22 cellular contexts compared by ENCODE assay signal in genomic region chr10:47415520-47416304, GRCh38. TPM values are rescaled to one million over a fixed set of nuclear protein-coding genes. Genes with fewer than 3 reads are reported as not detected.
"Had no signal": no experiment of that assay in that cellular context is flagged by ENCODE, and none has a peak within 500 bp of the region (broad histone marks: within the 10 kb centered on the region; RNA-seq: fewer than 3 reads in every experiment).

No MANE protein-coding gene starts in this region.

- ATAC-seq: activated CD4-positive, CD25-positive, alpha-beta regulatory T cell treated with anti-CD3 and anti-CD28 coated beads, Interleukin-2, amount 50 U/mL, for 24 hours; esophagus mucosa; left lung; mucosa of descending colon; right cardiac atrium had no signal

- H3K36me3 ChIP-seq: adrenal gland, heart right ventricle, left lung, prostate gland, SJCRH30, tibial artery, uterus had no signal

- H3K27ac Mint-ChIP-seq: activated naive CD4-positive, alpha-beta T cell treated with anti-CD3 and anti-CD28 coated beads, Interleukin-2, amount 10 ng/mL, durations not matched to agents 7 days and 5 days; dendritic cell treated with granulocyte-macrophage colony-stimulating factor and Interleukin-4, amounts not matched to agents 40 ng/mL and 50 ng/mL, for 4 days; naive B cell had no signal

- H3K27me3 ChIP-seq: adrenal gland, heart right ventricle, left lung, SJCRH30, tibial artery, uterus had no signal

- H3K4me1 Mint-ChIP-seq: activated naive CD4-positive, alpha-beta T cell treated with anti-CD3 and anti-CD28 coated beads, Interleukin-2, amount 10 ng/mL, durations not matched to agents 7 days and 5 days; naive B cell had no signal

- DNase-seq: activated CD4-positive, alpha-beta T cell treated with anti-CD3 and anti-CD28 coated beads, Interleukin-2, amount 50 U/mL, for 48 hours; activated CD8-positive, alpha-beta memory T cell treated with anti-CD3 and anti-CD28 coated beads, Interleukin-2, amount 50 U/mL, for 4 hours; activated naive CD4-positive, alpha-beta T cell treated with anti-CD3 and anti-CD28 coated beads, Interleukin-2, amount 10 ng/mL, durations not matched to agents 7 days and 5 days; adrenal gland; effector CD8-positive, alpha-beta T cell; heart right ventricle; mucosa of descending colon; naive B cell; SJCRH30; stimulated activated CD4-positive, alpha-beta T cell treated with anti-CD3 and anti-CD28 coated beads, Interleukin-4, amount 100 ng/mL, for 24 hours; stimulated activated naive CD4-positive, alpha-beta T cell; uterus had no signal

- H3K4me1 ChIP-seq: adrenal gland, heart right ventricle, left lung, prostate gland, SJCRH30, tibial artery, uterus had no signal

- H3K9me3 ChIP-seq: adrenal gland, heart right ventricle, left lung, mucosa of descending colon, prostate gland, SJCRH30, tibial artery, uterus had no signal

- H3K9me3 Mint-ChIP-seq: activated naive CD4-positive, alpha-beta T cell treated with anti-CD3 and anti-CD28 coated beads, Interleukin-2, amount 10 ng/mL, durations not matched to agents 7 days and 5 days; dendritic cell treated with granulocyte-macrophage colony-stimulating factor and Interleukin-4, amounts not matched to agents 40 ng/mL and 50 ng/mL, for 4 days; naive B cell; neural crest cell had no signal

- H3K36me3 Mint-ChIP-seq: activated naive CD4-positive, alpha-beta T cell treated with anti-CD3 and anti-CD28 coated beads, Interleukin-2, amount 10 ng/mL, durations not matched to agents 7 days and 5 days; naive B cell had no signal

- H3K4me3 Mint-ChIP-seq: activated naive CD4-positive, alpha-beta T cell treated with anti-CD3 and anti-CD28 coated beads, Interleukin-2, amount 10 ng/mL, durations not matched to agents 7 days and 5 days; dendritic cell treated with granulocyte-macrophage colony-stimulating factor and Interleukin-4, amounts not matched to agents 40 ng/mL and 50 ng/mL, for 4 days; naive B cell; neural crest cell had no signal

- H3K27ac ChIP-seq: adrenal gland, heart right ventricle, left lung, prostate gland, SJCRH30, skin epidermis, tibial artery, uterus had no signal

- H3K4me3 ChIP-seq: adrenal gland, heart right ventricle, left lung, mucosa of descending colon, prostate gland, SJCRH30, skin epidermis, tibial artery, uterus had no signal

RNA-seq across cellular contexts. Expression of gene ZNF488, which starts 31.6 kb away (rescaled TPM):
- total RNA-seq: right cardiac atrium; T-helper 1 cell treated with Interleukin-12 subunit alpha and Interleukin-12 subunit beta and Interleukin-4 antibody, amounts not matched to agents 30 ng/mL and 1 ng/mL, for 36 hours had no signal
